Comparison of ENCODE assay signal across 1 cellular context in genomic region chr10:33507662-33508425, GRCh38.
TF ChIP-seq lines count a peak whose summit lies in the region.

No MANE protein-coding gene starts in this region.

TF ChIP-seq in HepG2, 621 proteins besides CTCF, POLR2A, EP300 and RAD21 (continued from another document and continues in another):
- TF ChIP-seq MLX (CRISPR knock-in tag; IDR thresholded peaks at IDR 0.05) (peak; percentile 64; the same call in 1 of the 2 replicates), KDM6A (CRISPR knock-in tag; IDR thresholded peaks at IDR 0.05; ENCODE audit: low read depth) (peak; percentile 86), NFAT5 (CRISPR knock-in tag; IDR thresholded peaks at IDR 0.05) (no peak), RFX1 (IDR thresholded peaks at IDR 0.05) (no peak), ZNF639 (CRISPR knock-in tag; conservative IDR thresholded peaks at IDR 0.05) (no peak), FOXP4 (CRISPR knock-in tag; IDR thresholded peaks at IDR 0.05) (peak; percentile 93), HHEX (CRISPR knock-in tag; IDR thresholded peaks at IDR 0.05) (peak; percentile 58; the same call in 1 of the 2 replicates), E2F2 (CRISPR knock-in tag; IDR thresholded peaks at IDR 0.05; ENCODE audit: borderline replicate concordance) (no peak), PATZ1 (CRISPR knock-in tag; IDR thresholded peaks at IDR 0.05) (peak; percentile 63), ZNF10 (CRISPR knock-in tag; IDR thresholded peaks at IDR 0.05; ENCODE audit: borderline replicate concordance, low read depth) (no peak), ZNF674 (CRISPR knock-in tag; IDR thresholded peaks at IDR 0.05; ENCODE audit: low read depth) (no peak), CSRNP2 (CRISPR knock-in tag; conservative IDR thresholded peaks at IDR 0.05; ENCODE audit: low read depth) (no peak), TAF15 (IDR thresholded peaks at IDR 0.05; ENCODE audit: low read depth, low read length, poor library complexity, severe bottlenecking) (no peak), ZNF124 (CRISPR knock-in tag; IDR thresholded peaks at IDR 0.05) (0 out of 2 replicates have a peak, but pooled peaks have one; percentile 52), DBP (CRISPR knock-in tag; IDR thresholded peaks at IDR 0.05; ENCODE audit: not compliant biosample characterization) (no peak), KMT2A (CRISPR knock-in tag; IDR thresholded peaks at IDR 0.05) (no peak), SPEN (CRISPR knock-in tag; IDR thresholded peaks at IDR 0.05; ENCODE audit: low read depth) (no peak), ZNF142 (CRISPR knock-in tag; IDR thresholded peaks at IDR 0.05) (peak; percentile 64; the same call in 1 of the 2 replicates), YEATS4 (CRISPR knock-in tag; IDR thresholded peaks at IDR 0.05; ENCODE audit: borderline replicate concordance) (peak; percentile 55; the same call in 1 of the 2 replicates), ZFX (CRISPR knock-in tag; IDR thresholded peaks at IDR 0.05; ENCODE audit: low read depth) (no peak), ZFP37 (CRISPR knock-in tag; IDR thresholded peaks at IDR 0.05; ENCODE audit: borderline replicate concordance) (peak; percentile 76; the same call in 1 of the 2 replicates), IKZF5 (CRISPR knock-in tag; IDR thresholded peaks at IDR 0.05) (peak; percentile 77; the same call in 1 of the 2 replicates), ZNF350 (CRISPR knock-in tag; IDR thresholded peaks at IDR 0.05; ENCODE audit: borderline replicate concordance, low read depth) (no peak), ZNF761 (CRISPR knock-in tag; conservative IDR thresholded peaks at IDR 0.05) (no peak), FOXK1 (CRISPR knock-in tag; IDR thresholded peaks at IDR 0.05; ENCODE audit: borderline replicate concordance, low read depth) (peak; percentile 85), ZSCAN21 (CRISPR knock-in tag; IDR thresholded peaks at IDR 0.05; ENCODE audit: borderline replicate concordance) (no peak)
